ENCODE assay signal across 26 cellular contexts in the genomic region with DNA sequence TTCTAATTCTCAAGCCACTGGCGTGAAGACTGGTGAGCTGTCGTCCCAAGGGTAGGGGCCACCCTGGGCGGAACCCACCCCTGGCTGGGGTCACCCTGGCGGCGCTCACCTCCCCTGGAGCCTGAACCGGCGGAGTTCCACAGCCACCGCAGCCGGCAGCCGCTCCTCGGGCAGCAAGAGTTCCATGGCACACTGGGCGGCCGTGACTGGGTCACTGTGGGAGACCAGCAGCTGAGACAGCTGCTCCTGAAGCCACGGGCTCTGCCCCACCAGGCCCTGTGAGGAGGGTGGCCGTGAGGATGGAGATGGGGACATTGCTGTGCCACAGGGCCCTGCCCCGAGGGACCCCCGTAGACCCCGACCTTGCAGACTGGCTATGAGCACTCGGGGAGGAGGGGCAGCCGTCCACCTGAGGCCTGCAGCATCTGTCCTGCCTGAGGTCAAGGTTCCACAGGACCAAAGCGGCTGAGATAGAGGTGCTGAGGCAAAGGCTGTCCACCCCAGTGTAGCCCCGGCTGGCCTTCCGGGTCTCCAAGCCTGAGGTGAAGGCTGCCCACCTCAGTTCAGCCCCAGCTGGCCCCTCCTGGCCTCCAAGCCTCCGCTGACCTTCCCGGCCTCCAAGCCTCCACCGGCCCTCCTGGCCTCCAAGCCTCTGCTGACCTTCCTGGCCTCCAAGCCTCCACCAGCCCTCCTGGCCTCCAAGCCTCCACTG. TPM values are rescaled to one million over a fixed set of nuclear protein-coding genes. Genes with fewer than 3 reads are reported as not detected.
DNase-seq lines count a peak whose midpoint lies in the region; ATAC-seq and TF ChIP-seq lines count a peak whose summit lies in the region.
"Had no signal": no experiment of that assay in that cellular context is flagged by ENCODE, and none has a peak within 500 bp of the region (broad histone marks: within the 10 kb centered on the region; RNA-seq: fewer than 3 reads in every experiment).

No MANE protein-coding gene starts in this region.

- H3K79me2 ChIP-seq in SK-N-SH (ENCODE audit: insufficient read depth), result no peaks in the 10 kb centered on the region

- no peak for ATAC-seq in lower lobe of right lung
- no peak for ATAC-seq in effector memory CD8-positive, alpha-beta T cell (replicated peaks)
- ATAC-seq: CD8-positive, alpha-beta T cell; GM23338; HCT116; K562; PC-3 had no signal

- H3K4me2 ChIP-seq in SK-N-SH, result no peak overlapping the region
- H3K4me2 ChIP-seq: BLaER1 treated with 17β-estradiol and CSF1 and Interleukin-3, amounts not matched to agents 10 nM and 100 nM; GM23338 had no signal

- TF ChIP-seq EP300 in SK-N-SH (IDR thresholded peaks at IDR 0.05; ENCODE audit: borderline replicate concordance in 1 of 2, low read depth in 1 of 2, low read length in 1 of 2), result no peak

- H3K27ac ChIP-seq in lower lobe of right lung, result peak overlapping the region; percentile 81
- peak overlapping the region in 6 of 8 donors; percentile 1 to 75 (median 70) for H3K27ac ChIP-seq in spleen
- no peak overlapping the region for H3K27ac ChIP-seq in SK-N-SH (ENCODE audit: low read depth in 2 of 2, low read length in 1 of 2)
- H3K27ac ChIP-seq: 22Rv1; BLaER1 treated with 17β-estradiol and CSF1 and Interleukin-3, amounts not matched to agents 10 nM and 100 nM had no signal

- H3K27me3 Mint-ChIP-seq in effector memory CD8-positive, alpha-beta T cell, result no peaks in the 10 kb centered on the region

- no peaks in the 10 kb centered on the region for H3K36me3 Mint-ChIP-seq in effector memory CD8-positive, alpha-beta T cell (ENCODE audit: insufficient read depth)

- H2AFZ ChIP-seq in SK-N-SH (ENCODE audit: low read depth), result no peak overlapping the region
- H2AFZ ChIP-seq: GM23338 had no signal

- POLR2A ChIA-PET in SK-N-SH (lab: Yijun Ruan, JAX), result no interaction called here

- H3K4me1 ChIP-seq in lower lobe of right lung (peaks cover 26% of the 10 kb centered on the region), spleen (peaks cover 0 to 34% (median 14%) of the 10 kb centered on the region in 6 donors), SK-N-SH (ENCODE audit: control insufficient read depth in 1 of 2, insufficient read depth in 2 of 2, low read depth in 1 of 2, low read length in 1 of 2) (no peaks in the 10 kb centered on the region)
- H3K4me1 ChIP-seq: BLaER1 treated with 17β-estradiol and CSF1 and Interleukin-3, amounts not matched to agents 10 nM and 100 nM had no signal

- H3F3A ChIP-seq in SK-N-SH (replicated peaks; ENCODE audit: insufficient read depth), result no peaks in the 10 kb centered on the region

- CTCF ChIA-PET in SK-N-SH (lab: Yijun Ruan, JAX), result no interaction called here

- no peaks in the 10 kb centered on the region for H3K27me3 ChIP-seq in lower lobe of right lung (ENCODE audit: low read depth)
- H3K27me3 ChIP-seq in spleen (replicated peaks in 1 of 7), result no peaks in the 10 kb centered on the region
- H3K27me3 ChIP-seq in SK-N-SH (ENCODE audit: insufficient read depth), result no peaks in the 10 kb centered on the region
- H3K27me3 ChIP-seq: BLaER1 treated with 17β-estradiol and CSF1 and Interleukin-3, amounts not matched to agents 10 nM and 100 nM; MG63 had no signal

- H3K4me3 Mint-ChIP-seq in effector memory CD8-positive, alpha-beta T cell, result no peak overlapping the region
- H3K4me3 Mint-ChIP-seq: CD8-positive, alpha-beta T cell; GM23338 had no signal

- TF ChIP-seq CTCF in lower lobe of right lung (IDR thresholded peaks at IDR 0.05), result no peak
- TF ChIP-seq CTCF in spleen (IDR thresholded peaks at IDR 0.05 in 8 of 11, conservative IDR thresholded peaks at IDR 0.05 in 3 of 11), result no peak
- TF ChIP-seq CTCF in SK-N-SH (IDR thresholded peaks at IDR 0.05), result no peak

- H3K36me3 ChIP-seq in lower lobe of right lung (peaks cover 6% of the 10 kb centered on the region), spleen (peaks cover 0 to 16% (median 0%) of the 10 kb centered on the region in 6 donors), SK-N-SH (replicated peaks in 1 of 2; ENCODE audit: control insufficient read depth in 1 of 2, insufficient read depth in 2 of 2, low read length in 1 of 2) (no peaks in the 10 kb centered on the region)
- H3K36me3 ChIP-seq: MG63 had no signal

- no peak for TF ChIP-seq POLR2A in spleen (IDR thresholded peaks at IDR 0.05)

- H3K9me3 Mint-ChIP-seq in effector memory CD8-positive, alpha-beta T cell, result peaks cover 5 to 7% of the 10 kb centered on the region in 2 donors

- no peak overlapping the region for H3K9ac ChIP-seq in SK-N-SH
- H3K9ac ChIP-seq: BLaER1 treated with 17β-estradiol and CSF1 and Interleukin-3, amounts not matched to agents 10 nM and 100 nM had no signal

- H4K20me1 ChIP-seq in SK-N-SH (ENCODE audit: insufficient read depth), result no peaks in the 10 kb centered on the region
- H4K20me1 ChIP-seq: BLaER1 treated with 17β-estradiol and CSF1 and Interleukin-3, amounts not matched to agents 10 nM and 100 nM had no signal

- H3K9me2 ChIP-seq in SK-N-SH, result no peaks in the 10 kb centered on the region

- no peak overlapping the region for H3K27ac Mint-ChIP-seq in effector memory CD8-positive, alpha-beta T cell
- H3K27ac Mint-ChIP-seq: CD8-positive, alpha-beta T cell; GM23338 had no signal

- DNase-seq in activated CD8-positive, alpha-beta memory T cell treated with anti-CD3 and anti-CD28 coated beads, Interleukin-2, amount 50 U/mL, for 48 hours, result peak; percentile 42
- no peak for DNase-seq in activated CD8-positive, alpha-beta memory T cell treated with anti-CD3 and anti-CD28 coated beads for 24 hours
- peak; percentile 10 for DNase-seq in HuH-7.5 (ENCODE audit: low spot score)
- no peak for DNase-seq in lower lobe of right lung
- no peak for DNase-seq in spleen
- DNase-seq in inferior parietal cortex (ENCODE audit: extremely low spot score), result no peak
- DNase-seq in effector memory CD8-positive, alpha-beta T cell, result no peak
- no peak for DNase-seq in SK-N-SH
- DNase-seq: ACHN; CD8-positive, alpha-beta T cell; DMS153; MG63; NCI-H1048; NCI-H1417 treated with DMSO at 0.1 percent for 48 hours; NCI-H187; NCI-H2107; NCI-H446 treated with DMSO at 0.1 percent for 48 hours; NCI-H526 treated with DMSO at 0.1 percent for 48 hours; PC-3; SIG-M5 had no signal

- H3K4me1 Mint-ChIP-seq in effector memory CD8-positive, alpha-beta T cell (ENCODE audit: low read depth in 2 of 2), result no peaks in the 10 kb centered on the region
- H3K4me1 Mint-ChIP-seq: GM23338 had no signal

- no peak for TF ChIP-seq RAD21 in SK-N-SH (IDR thresholded peaks at IDR 0.05; ENCODE audit: low read length)

- intact Hi-C loops in lower lobe of right lung (cut with DNase I) (no loop called here), spleen (cut with DNase I; ENCODE audit: low total_unique reads) (no loop called here)

- H3K9me3 ChIP-seq in lower lobe of right lung (peaks cover 14% of the 10 kb centered on the region), spleen (peaks cover 5 to 22% (median 21%) of the 10 kb centered on the region in 8 donors), SK-N-SH (no peaks in the 10 kb centered on the region)

- H3K4me3 ChIP-seq in lower lobe of right lung, result no peak overlapping the region
- no peak overlapping the region for H3K4me3 ChIP-seq in spleen
- H3K4me3 ChIP-seq in SK-N-SH (ENCODE audit: low read depth in 2 of 2, low read length in 1 of 2), result no peak overlapping the region
- H3K4me3 ChIP-seq: BLaER1 treated with 17β-estradiol and CSF1 and Interleukin-3, amounts not matched to agents 10 nM and 100 nM; GM23338; K562; MG63 had no signal

- WGBS in spleen, 5 donors, result 79 to 84% (median 82%) methylated on average over 16 to 26 of the region's 26 CpGs
- 82% methylated on average over 16 of the region's 26 CpGs for WGBS in SK-N-SH (ENCODE audit: low lambda C conversion rate)

TF ChIP-seq in SK-N-SH, 30 proteins besides CTCF, POLR2A, EP300 and RAD21:
- no peak for TF ChIP-seq FOSL2 (IDR thresholded peaks at IDR 0.05; ENCODE audit: borderline replicate concordance, low read depth)
- no peak for TF ChIP-seq ELF1 (IDR thresholded peaks at IDR 0.05)
- no peak for TF ChIP-seq POLR2AphosphoS5 (IDR thresholded peaks at IDR 0.05; ENCODE audit: low read depth, low read length)
- TF ChIP-seq RFX5 (IDR thresholded peaks at IDR 0.05; ENCODE audit: low read length), result no peak
- TF ChIP-seq, protein P1, sequence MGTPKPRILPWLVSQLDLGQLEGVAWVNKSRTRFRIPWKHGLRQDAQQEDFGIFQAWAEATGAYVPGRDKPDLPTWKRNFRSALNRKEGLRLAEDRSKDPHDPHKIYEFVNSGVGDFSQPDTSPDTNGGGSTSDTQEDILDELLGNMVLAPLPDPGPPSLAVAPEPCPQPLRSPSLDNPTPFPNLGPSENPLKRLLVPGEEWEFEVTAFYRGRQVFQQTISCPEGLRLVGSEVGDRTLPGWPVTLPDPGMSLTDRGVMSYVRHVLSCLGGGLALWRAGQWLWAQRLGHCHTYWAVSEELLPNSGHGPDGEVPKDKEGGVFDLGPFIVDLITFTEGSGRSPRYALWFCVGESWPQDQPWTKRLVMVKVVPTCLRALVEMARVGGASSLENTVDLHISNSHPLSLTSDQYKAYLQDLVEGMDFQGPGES (IDR thresholded peaks at IDR 0.05; ENCODE audit: low read depth, low read length), result no peak
- TF ChIP-seq TCF12 (IDR thresholded peaks at IDR 0.05), result no peak
- no peak for TF ChIP-seq RXRA (IDR thresholded peaks at IDR 0.05; ENCODE audit: borderline replicate concordance, low read depth)

RNA-seq across cellular contexts. Expression of gene NRARP, which starts 50.6 kb away (rescaled TPM):
- 6.5 TPM for total RNA-seq in lower lobe of right lung
- 10 to 100 TPM in 3 of 7 donors, 1 to 10 TPM in 4; 5.6 to 24.4 (median 9.4) TPM for total RNA-seq in spleen
- polyA plus RNA-seq in spleen, result 1 to 10 TPM in 1 of 3 donors, under 1 TPM in 2; 0.37 to 1.3 (median 0.94) TPM
- 3.9 and 4.2 TPM in 2 replicates for polyA plus RNA-seq in SK-N-SH (2012; rRNA removed)
- 2.9 and 3.4 TPM in 2 replicates for polyA plus RNA-seq in SK-N-SH (2012; cell fraction: cytosol; rRNA removed)
- 5.1 and 6.5 TPM in 2 replicates for polyA plus RNA-seq in SK-N-SH (2012; cell fraction: nucleus; rRNA removed)
- total RNA-seq: LHCN-M2 had no signal

Comparison
In these comparisons a context has a peak if more than half of its experiments do, and no peak if none do; other contexts are left out.
1. DNase-seq: peak in activated CD8-positive, alpha-beta memory T cell treated with anti-CD3 and anti-CD28 coated beads, Interleukin-2, amount 50 U/mL, for 48 hours (single experiment) and HuH-7.5 (single experiment); none in activated CD8-positive, alpha-beta memory T cell treated with anti-CD3 and anti-CD28 coated beads for 24 hours (single experiment), lower lobe of right lung (single experiment), spleen (single experiment), inferior parietal cortex (single experiment), effector memory CD8-positive, alpha-beta T cell (0 of 3) and SK-N-SH (single experiment).
2. H3K27ac ChIP-seq: peak in lower lobe of right lung (single experiment) and spleen (6 of 8); none in SK-N-SH (0 of 2).